8 cellular contexts compared by ENCODE assay signal in genomic region chr10:92699193-92699517, GRCh38. TPM values are rescaled to one million over a fixed set of nuclear protein-coding genes. Genes with fewer than 3 reads are reported as not detected.
DNase-seq lines count a peak whose midpoint lies in the region; ATAC-seq and TF ChIP-seq lines count a peak whose summit lies in the region.

No MANE protein-coding gene starts in this region.

- H3K9me2 ChIP-seq in SK-N-SH = no peaks in the 10 kb centered on the region

- peak overlapping the region; percentile 78; the same call in 1 of the 2 replicates for H3K4me2 ChIP-seq in SK-N-SH

- CTCF ChIA-PET in SK-N-SH (lab: Yijun Ruan, JAX) = no interaction called here

- POLR2A ChIA-PET in SK-N-SH (lab: Yijun Ruan, JAX) = no interaction called here

- H3F3A ChIP-seq in SK-N-SH (replicated peaks; ENCODE audit: insufficient read depth) = peaks cover 6% of the 10 kb centered on the region

- no peak for DNase-seq in SK-N-SH
- no peak for DNase-seq in fibroblast of the aortic adventitia (ENCODE audit: low read depth)
- no peak for DNase-seq in psoas muscle
- no peak for DNase-seq in stimulated activated CD4-positive, alpha-beta T cell treated with anti-CD3 and anti-CD28 coated beads, Interleukin-1b, Interleukin-23, amount 100 ng/mL, for 48 hours

- no peaks in the 10 kb centered on the region for H3K27me3 ChIP-seq in SK-N-SH (ENCODE audit: insufficient read depth)
- H3K27me3 ChIP-seq in psoas muscle (ENCODE audit: insufficient read depth in 3 of 3, low read length in 2 of 3) = peaks cover 3 to 58% (median 7%) of the 10 kb centered on the region in 3 donors

- H4K20me1 ChIP-seq in SK-N-SH (ENCODE audit: insufficient read depth) = no peaks in the 10 kb centered on the region

- H3K27ac ChIP-seq in SK-N-SH (ENCODE audit: low read depth in 2 of 2, low read length in 1 of 2) (no peak overlapping the region; a peak in 1 of 4 replicates), psoas muscle (no peak overlapping the region)

- ATAC-seq in psoas muscle (no peak), HG02938 (IDR thresholded peaks at IDR 0.05; ENCODE audit: unreplicated experiment) (no peak), GM18517 (IDR thresholded peaks at IDR 0.05; ENCODE audit: unreplicated experiment) (no peak), HG02623 (IDR thresholded peaks at IDR 0.05; ENCODE audit: unreplicated experiment) (no peak)

- H3K9ac ChIP-seq in ES-I3 (ENCODE audit: low read depth, low read length) = peak overlapping the region; percentile 51; the same call in 1 of the 2 replicates
- H3K9ac ChIP-seq in SK-N-SH = no peak overlapping the region

- TF ChIP-seq RAD21 in SK-N-SH (IDR thresholded peaks at IDR 0.05; ENCODE audit: low read length) = no peak

- no peaks in the 10 kb centered on the region; the same call in 1 of the 2 replicates for H3K4me1 ChIP-seq in ES-I3 (ENCODE audit: insufficient read depth, low read length)
- H3K4me1 ChIP-seq in SK-N-SH (ENCODE audit: control insufficient read depth in 1 of 2, insufficient read depth in 2 of 2, low read depth in 1 of 2, low read length in 1 of 2) = peaks cover 0 to 9% of the 10 kb centered on the region in 2 experiments; a peak in 2 of 4 replicates
- peaks cover 11% of the 10 kb centered on the region for H3K4me1 ChIP-seq in psoas muscle

- TF ChIP-seq EP300 in SK-N-SH (IDR thresholded peaks at IDR 0.05; ENCODE audit: borderline replicate concordance in 1 of 2, low read depth in 1 of 2, low read length in 1 of 2) = no peak

- H3K79me2 ChIP-seq in SK-N-SH (ENCODE audit: insufficient read depth) = no peaks in the 10 kb centered on the region

- no peaks in the 10 kb centered on the region for H3K36me3 ChIP-seq in ES-I3 (ENCODE audit: insufficient read depth, low read length)
- no peaks in the 10 kb centered on the region for H3K36me3 ChIP-seq in SK-N-SH (replicated peaks in 1 of 2; ENCODE audit: control insufficient read depth in 1 of 2, insufficient read depth in 2 of 2, low read length in 1 of 2)
- peaks cover 0 to 10% of the 10 kb centered on the region in 2 donors for H3K36me3 ChIP-seq in psoas muscle (ENCODE audit: insufficient read depth in 1 of 2, low read depth in 1 of 2)

- 57% methylated on average over 3 of the region's 3 CpGs for WGBS in SK-N-SH (ENCODE audit: low lambda C conversion rate)
- WGBS in psoas muscle, 3 donors = 0 to 6% (median 3%) methylated on average over 3 of the region's 3 CpGs

- peak overlapping the region in 1 of 2 experiments; percentile 36; a peak in 2 of 4 replicates for H3K4me3 ChIP-seq in SK-N-SH (ENCODE audit: low read depth in 2 of 2, low read length in 1 of 2)
- H3K4me3 ChIP-seq in fibroblast of the aortic adventitia (ENCODE audit: low read depth, low read length) = peak overlapping the region; percentile 46
- peak overlapping the region; percentile 60 for H3K4me3 ChIP-seq in psoas muscle

- no peak for TF ChIP-seq CTCF in SK-N-SH (IDR thresholded peaks at IDR 0.05)
- no peak for TF ChIP-seq CTCF in fibroblast of the aortic adventitia (IDR thresholded peaks at IDR 0.05; ENCODE audit: insufficient read depth, low read length)
- no peak for TF ChIP-seq CTCF in psoas muscle (IDR thresholded peaks at IDR 0.05)

- intact Hi-C loops in psoas muscle (cut with DNase I) = loop anchor here in 1 of 2 donors (10.0 kb wide), 1 partner anchor 116 kb away; no protein-coding TSS in a partner anchor

- H2AFZ ChIP-seq in SK-N-SH (ENCODE audit: low read depth) = peak overlapping the region; percentile 86

- H3K9me3 ChIP-seq in ES-I3 (ENCODE audit: control insufficient read depth, insufficient read depth, low read length) = no peaks in the 10 kb centered on the region
- no peaks in the 10 kb centered on the region for H3K9me3 ChIP-seq in SK-N-SH
- no peaks in the 10 kb centered on the region for H3K9me3 ChIP-seq in psoas muscle

TF ChIP-seq in SK-N-SH, 30 proteins besides CTCF, POLR2A, EP300 and RAD21 (continues in another document):
- TF ChIP-seq, protein P1, sequence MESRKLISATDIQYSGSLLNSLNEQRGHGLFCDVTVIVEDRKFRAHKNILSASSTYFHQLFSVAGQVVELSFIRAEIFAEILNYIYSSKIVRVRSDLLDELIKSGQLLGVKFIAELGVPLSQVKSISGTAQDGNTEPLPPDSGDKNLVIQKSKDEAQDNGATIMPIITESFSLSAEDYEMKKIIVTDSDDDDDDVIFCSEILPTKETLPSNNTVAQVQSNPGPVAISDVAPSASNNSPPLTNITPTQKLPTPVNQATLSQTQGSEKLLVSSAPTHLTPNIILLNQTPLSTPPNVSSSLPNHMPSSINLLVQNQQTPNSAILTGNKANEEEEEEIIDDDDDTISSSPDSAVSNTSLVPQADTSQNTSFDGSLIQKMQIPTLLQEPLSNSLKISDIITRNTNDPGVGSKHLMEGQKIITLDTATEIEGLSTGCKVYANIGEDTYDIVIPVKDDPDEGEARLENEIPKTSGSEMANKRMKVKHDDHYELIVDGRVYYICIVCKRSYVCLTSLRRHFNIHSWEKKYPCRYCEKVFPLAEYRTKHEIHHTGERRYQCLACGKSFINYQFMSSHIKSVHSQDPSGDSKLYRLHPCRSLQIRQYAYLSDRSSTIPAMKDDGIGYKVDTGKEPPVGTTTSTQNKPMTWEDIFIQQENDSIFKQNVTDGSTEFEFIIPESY (IDR thresholded peaks at IDR 0.05; ENCODE audit: borderline replicate concordance, low read depth) = no peak
- TF ChIP-seq USF1 (IDR thresholded peaks at IDR 0.05; ENCODE audit: borderline replicate concordance, low read depth) = no peak
- TF ChIP-seq, protein P2, sequence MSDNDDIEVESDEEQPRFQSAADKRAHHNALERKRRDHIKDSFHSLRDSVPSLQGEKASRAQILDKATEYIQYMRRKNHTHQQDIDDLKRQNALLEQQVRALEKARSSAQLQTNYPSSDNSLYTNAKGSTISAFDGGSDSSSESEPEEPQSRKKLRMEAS (IDR thresholded peaks at IDR 0.05; ENCODE audit: low read depth) = no peak
- TF ChIP-seq NFIC (IDR thresholded peaks at IDR 0.05; ENCODE audit: borderline replicate concordance) = no peak
- TF ChIP-seq FOSL2 (IDR thresholded peaks at IDR 0.05; ENCODE audit: borderline replicate concordance, low read depth) = no peak
- TF ChIP-seq POLR2AphosphoS5 (IDR thresholded peaks at IDR 0.05; ENCODE audit: low read depth, low read length) = no peak
- TF ChIP-seq TEAD4 (IDR thresholded peaks at IDR 0.05; ENCODE audit: borderline replicate concordance, insufficient read depth) = no peak
- TF ChIP-seq GABPA (IDR thresholded peaks at IDR 0.05; ENCODE audit: low read depth) = no peak
- no peak for TF ChIP-seq USF2 (IDR thresholded peaks at IDR 0.05; ENCODE audit: borderline replicate concordance, low read depth, low read length)
- TF ChIP-seq CHD2 (IDR thresholded peaks at IDR 0.05; ENCODE audit: low read length, partially characterized antibody) = no peak
- no peak for TF ChIP-seq RXRA (IDR thresholded peaks at IDR 0.05; ENCODE audit: borderline replicate concordance, low read depth)
- TF ChIP-seq, protein P3, sequence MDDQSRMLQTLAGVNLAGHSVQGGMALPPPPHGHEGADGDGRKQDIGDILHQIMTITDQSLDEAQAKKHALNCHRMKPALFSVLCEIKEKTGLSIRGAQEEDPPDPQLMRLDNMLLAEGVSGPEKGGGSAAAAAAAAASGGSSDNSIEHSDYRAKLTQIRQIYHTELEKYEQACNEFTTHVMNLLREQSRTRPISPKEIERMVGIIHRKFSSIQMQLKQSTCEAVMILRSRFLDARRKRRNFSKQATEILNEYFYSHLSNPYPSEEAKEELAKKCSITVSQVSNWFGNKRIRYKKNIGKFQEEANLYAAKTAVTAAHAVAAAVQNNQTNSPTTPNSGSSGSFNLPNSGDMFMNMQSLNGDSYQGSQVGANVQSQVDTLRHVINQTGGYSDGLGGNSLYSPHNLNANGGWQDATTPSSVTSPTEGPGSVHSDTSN (IDR thresholded peaks at IDR 0.05) = no peak
- no peak for TF ChIP-seq ELF1 (IDR thresholded peaks at IDR 0.05)
- TF ChIP-seq GATA2 (CRISPR knock-in tag; IDR thresholded peaks at IDR 0.05) = no peak
- TF ChIP-seq MEF2A (IDR thresholded peaks at IDR 0.05; ENCODE audit: borderline replicate concordance, low read depth) = no peak

RNA-seq across cellular contexts. Expression of gene HHEX, which starts 9.4 kb away (rescaled TPM):
- polyA plus RNA-seq in SK-N-SH (2012; rRNA removed) = 0.75 and 1.1 TPM in 2 replicates
- polyA plus RNA-seq in SK-N-SH (2012; cell fraction: cytosol; rRNA removed) = 1.2 and 1.3 TPM in 2 replicates
- 2.1 and 2.3 TPM in 2 replicates for polyA plus RNA-seq in SK-N-SH (2012; cell fraction: nucleus; rRNA removed)
- total RNA-seq in fibroblast of the aortic adventitia (ENCODE audit: low replicate concordance) = 0.49 and 8.6 TPM in 2 replicates
- total RNA-seq in psoas muscle = 1 to 10 TPM; 1.7 to 3.3 (median 2.6) TPM
- 1 to 10 TPM; 1.5 to 2.0 (median 1.9) TPM for polyA plus RNA-seq in psoas muscle
